24 cellular contexts compared by ENCODE assay signal in genomic region chr2:56285224-56285623, GRCh38.
A peak's percentile ranks its signal among the peaks of the same experiment; 100 is the strongest.
DNase-seq lines count a peak whose midpoint lies in the region; ATAC-seq and FAIRE-seq lines count a peak whose summit lies in the region.
"Had no signal": no experiment of that assay in that cellular context is flagged by ENCODE, and none has a peak within 500 bp of the region (broad histone marks: within the 10 kb centered on the region; RNA-seq: fewer than 3 reads in every experiment).

No MANE protein-coding gene starts in this region.

- no peak overlapping the region for H3K4me3 ChIP-seq in small intestine (ENCODE audit: low read depth in 1 of 2, low read length in 2 of 2)
- H3K4me3 ChIP-seq: A549; BLaER1 treated with 17β-estradiol and CSF1 and Interleukin-3, amounts not matched to agents 10 nM and 100 nM; HAP-1 had no signal

- DNase-seq in frontal cortex (ENCODE audit: low spot score in 2 of 2) (no peak), small intestine (no peak), putamen (ENCODE audit: low spot score) (no peak)
- no peak for DNase-seq in activated naive CD4-positive, alpha-beta T cell treated with anti-CD3 and anti-CD28 coated beads, Interleukin-2, amount 50 U/mL, for 16 hours
- DNase-seq: ACHN; AML-193; BE2C; CD4-positive, alpha-beta T cell; CD8-positive, alpha-beta memory T cell; DMS 273 treated with DMSO at 0.1 percent for 48 hours; DMS53; DMS79 treated with DMSO at 0.1 percent for 48 hours; GOT3; HFFc6 had no signal

- 96 to 98% (median 98%) methylated on average over 5 of the region's 5 CpGs for WGBS in small intestine, 3 donors

- no peaks in the 10 kb centered on the region for H3K36me3 ChIP-seq in small intestine (ENCODE audit: control insufficient read depth in 2 of 2, insufficient read depth in 2 of 2, low read length in 2 of 2)
- H3K36me3 ChIP-seq: BE2C; BLaER1 treated with 17β-estradiol and CSF1 and Interleukin-3, amounts not matched to agents 10 nM and 100 nM; HAP-1 had no signal

- no peak overlapping the region for H3K27ac ChIP-seq in small intestine (ENCODE audit: low read depth in 1 of 2, low read length in 1 of 2)
- H3K27ac ChIP-seq: 22Rv1; A549; BLaER1 treated with 17β-estradiol and CSF1 and Interleukin-3, amounts not matched to agents 10 nM and 100 nM had no signal

- H3K4me1 ChIP-seq in small intestine (ENCODE audit: control insufficient read depth in 2 of 2, insufficient read depth in 1 of 2, low read depth in 1 of 2, low read length in 1 of 2) = no peaks in the 10 kb centered on the region
- H3K4me1 ChIP-seq: A549; BE2C; BLaER1 treated with 17β-estradiol and CSF1 and Interleukin-3, amounts not matched to agents 10 nM and 100 nM; HAP-1 had no signal

- no peaks in the 10 kb centered on the region for H3K27me3 ChIP-seq in small intestine (ENCODE audit: control insufficient read depth in 2 of 2, insufficient read depth in 2 of 2, low read length in 2 of 2)
- H3K27me3 ChIP-seq: BE2C; BLaER1 treated with 17β-estradiol and CSF1 and Interleukin-3, amounts not matched to agents 10 nM and 100 nM had no signal

- FAIRE-seq in A204.1 (lab: Jason Lieb, UNC) (peak; percentile 96), TTC549 (lab: Jason Lieb, UNC) (peak; percentile 96), frontal cortex (lab: Jason Lieb, UNC) (peak; percentile 94), small intestine (lab: Jason Lieb, UNC) (peak; percentile 90)
- FAIRE-seq: A549, D721Med, GM12892, H54 had no signal

- no peak for ATAC-seq in HG03095 (IDR thresholded peaks at IDR 0.05; ENCODE audit: unreplicated experiment)
- ATAC-seq: A549 had no signal

- no peaks in the 10 kb centered on the region for H3K9me3 ChIP-seq in small intestine (ENCODE audit: control insufficient read depth, low read depth)
- H3K9me3 ChIP-seq: A549; BE2C; BLaER1 treated with 17β-estradiol and CSF1 and Interleukin-3, amounts not matched to agents 10 nM and 100 nM; HAP-1 had no signal
